ENCODE assay signal across 8 cellular contexts in the genomic region with DNA sequence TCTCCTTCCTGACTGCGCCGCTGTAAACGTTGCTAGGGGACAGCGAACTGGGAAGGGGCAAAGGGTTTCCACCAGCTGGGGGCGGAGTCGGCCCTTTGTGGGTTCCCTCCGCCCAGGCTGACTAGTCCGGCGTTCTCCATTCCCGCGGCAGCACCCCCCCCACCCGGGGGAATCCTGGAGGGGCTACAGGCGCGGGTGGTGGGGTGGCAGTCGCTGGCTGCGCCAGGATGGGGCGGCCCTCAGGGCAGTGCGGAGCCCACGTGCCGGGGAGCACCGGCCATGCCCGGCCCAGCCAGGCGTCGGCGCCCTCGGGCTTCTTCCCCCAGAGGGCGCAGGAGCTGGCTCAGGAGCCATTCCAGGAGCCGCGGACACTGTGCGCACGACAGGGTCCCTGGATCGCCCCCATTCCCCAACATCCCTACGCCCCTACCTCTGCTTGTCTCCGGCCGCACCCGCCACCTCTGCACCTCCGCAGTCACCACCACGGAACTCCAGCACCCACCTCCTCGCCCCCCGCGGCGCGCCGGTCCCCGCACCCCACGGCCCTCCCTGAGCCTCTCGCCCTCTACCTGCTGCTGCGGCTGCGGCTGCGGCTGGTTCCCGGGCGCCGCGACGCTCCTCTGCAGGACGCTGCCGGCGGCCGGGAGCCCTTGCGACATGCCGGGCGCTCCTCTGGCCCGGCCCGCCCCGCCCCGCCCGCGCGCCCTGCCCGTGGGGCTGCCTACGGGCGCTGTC. TPM values are rescaled to one million over a fixed set of nuclear protein-coding genes. Genes with fewer than 3 reads are reported as not detected.
DNase-seq lines count a peak whose midpoint lies in the region; ATAC-seq and TF ChIP-seq lines count a peak whose summit lies in the region.

No MANE protein-coding gene starts in this region.

- H3K27ac ChIP-seq in esophagus squamous epithelium (peak overlapping the region; percentile 45 to 90 (median 78)), tibial artery (peak overlapping the region; percentile 88 to 90)
- no peak overlapping the region for H3K27ac ChIP-seq in naive thymus-derived CD4-positive, alpha-beta T cell (ENCODE audit: low read depth, low read length)

- in situ Hi-C loops in GM13977 (cut with MboI; ENCODE audit: low pct_unique_long_range_greater_than_20kb, low sequenced_read_pairs, unreplicated experiment) = no loop called here

- H3K9me3 Mint-ChIP-seq in activated CD8-positive, alpha-beta memory T cell treated with anti-CD3 and anti-CD28 coated beads, Interleukin-2, amount 10 ng/mL, durations not matched to agents 7 days and 5 days (ENCODE audit: low read depth) = no peaks in the 10 kb centered on the region
- no peaks in the 10 kb centered on the region for H3K9me3 Mint-ChIP-seq in naive thymus-derived CD4-positive, alpha-beta T cell

- H3K4me3 ChIP-seq in esophagus squamous epithelium (peak overlapping the region; percentile 30 to 86 (median 64)), tibial artery (peak overlapping the region; percentile 57 to 86)
- H3K4me3 ChIP-seq in naive thymus-derived CD4-positive, alpha-beta T cell (ENCODE audit: low read length) = peak overlapping the region; percentile 56

- no peaks in the 10 kb centered on the region for H3K27me3 Mint-ChIP-seq in activated CD8-positive, alpha-beta memory T cell treated with anti-CD3 and anti-CD28 coated beads, Interleukin-2, amount 10 ng/mL, durations not matched to agents 7 days and 5 days
- peaks cover 0 to 31% (median 5%) of the 10 kb centered on the region in 5 donors for H3K27me3 Mint-ChIP-seq in naive thymus-derived CD4-positive, alpha-beta T cell

- H3K4me1 Mint-ChIP-seq in activated CD8-positive, alpha-beta memory T cell treated with anti-CD3 and anti-CD28 coated beads, Interleukin-2, amount 10 ng/mL, durations not matched to agents 7 days and 5 days = peaks cover 75% of the 10 kb centered on the region
- H3K4me1 Mint-ChIP-seq in naive thymus-derived CD4-positive, alpha-beta T cell = peaks cover 28 to 53% (median 46%) of the 10 kb centered on the region in 7 donors

- no peaks in the 10 kb centered on the region for H3K9me3 ChIP-seq in esophagus squamous epithelium
- H3K9me3 ChIP-seq in naive thymus-derived CD4-positive, alpha-beta T cell (ENCODE audit: control insufficient read depth in 2 of 3, low read length in 3 of 3) = no peaks in the 10 kb centered on the region
- H3K9me3 ChIP-seq in tibial artery = no peaks in the 10 kb centered on the region

- POLR2A ChIA-PET in naive thymus-derived CD4-positive, alpha-beta T cell (lab: Charles Lee) = interaction anchor here (1.0 to 1.1 kb wide), 2 partner anchors 41 to 92 kb away, joined by 3 read pairs; partner anchors contain the start of genes NSL1 and TATDN3

- TF ChIP-seq POLR2A in esophagus squamous epithelium (IDR thresholded peaks at IDR 0.05) = no peak

- peak; percentile 51 for DNase-seq in 8988T
- DNase-seq in GM13977 (ENCODE audit: low spot score) = peak; percentile 72
- DNase-seq in NCI-H2196 treated with DMSO at 0.1 percent for 48 hours (lab: John Stamatoyannopoulos, UW; ENCODE audit: unreplicated experiment) = peak; percentile 50
- DNase-seq in activated CD8-positive, alpha-beta memory T cell treated with anti-CD3 and anti-CD28 coated beads, Interleukin-2, amount 10 ng/mL, durations not matched to agents 7 days and 5 days = peak; percentile 78
- DNase-seq in esophagus squamous epithelium (lab: John Stamatoyannopoulos, UW) = no peak
- DNase-seq in naive thymus-derived CD4-positive, alpha-beta T cell = peak; percentile 11 to 69 (median 40)
- peak; percentile 33 to 69 for DNase-seq in tibial artery

- CTCF ChIA-PET in activated CD8-positive, alpha-beta memory T cell treated with anti-CD3 and anti-CD28 coated beads, Interleukin-2, amount 10 ng/mL, durations not matched to agents 7 days and 5 days (lab: Charles Lee) = interaction anchor here (0.6 to 9.9 kb wide), 22 partner anchors 11 to 664 kb away, joined by 3 to 109 read pairs (median 4); partner anchors contain the start of genes DTL, INTS7, NSL1 and TATDN3
- CTCF ChIA-PET in naive thymus-derived CD4-positive, alpha-beta T cell (lab: Charles Lee) = interaction anchor here (0.6 to 1.3 kb wide), 5 partner anchors 42 to 95 kb away, joined by 3 to 4 read pairs (median 4); no protein-coding TSS in a partner anchor

- WGBS in esophagus squamous epithelium, 2 donors = 1 to 9% methylated on average over 5 to 16 of the region's 72 CpGs

- TF ChIP-seq CTCF in GM13977 (IDR thresholded peaks at IDR 0.05; ENCODE audit: extremely low read depth, insufficient read depth, missing control alignments) = peak; percentile 82
- TF ChIP-seq CTCF in esophagus squamous epithelium (IDR thresholded peaks at IDR 0.05) = peak in 4 of 6 experiments; percentile 20 to 54 (median 42)
- TF ChIP-seq CTCF in tibial artery (IDR thresholded peaks at IDR 0.05) = peak in 1 of 2 experiments; percentile 55

- H3K27me3 ChIP-seq in esophagus squamous epithelium (peaks cover 0 to 66% (median 0%) of the 10 kb centered on the region in 4 donors), tibial artery (no peaks in the 10 kb centered on the region)
- no peaks in the 10 kb centered on the region for H3K27me3 ChIP-seq in naive thymus-derived CD4-positive, alpha-beta T cell (ENCODE audit: control insufficient read depth in 2 of 2, insufficient read depth in 2 of 2, low read length in 2 of 2)

- H3K4me1 ChIP-seq in esophagus squamous epithelium (peaks cover 17 to 37% (median 28%) of the 10 kb centered on the region in 3 donors), tibial artery (peaks cover 0 to 24% (median 13%) of the 10 kb centered on the region in 4 donors)
- H3K4me1 ChIP-seq in naive thymus-derived CD4-positive, alpha-beta T cell (ENCODE audit: control insufficient read depth in 2 of 2, insufficient read depth in 2 of 2, low read length in 2 of 2) = peaks cover 9 to 20% of the 10 kb centered on the region in 2 donors

- intact Hi-C loops in esophagus squamous epithelium (cut with DNase I) (no loop called here), tibial artery (cut with DNase I; ENCODE audit: low total_unique reads) (loop anchor here (10.0 kb wide), 1 partner anchor 214 kb away; no protein-coding TSS in a partner anchor)
- intact Hi-C loops in naive thymus-derived CD4-positive, alpha-beta T cell (cut with micrococcal nuclease) = loop anchor here (1.0 to 2.0 kb wide), 7 partner anchors 22 to 414 kb away; partner anchors contain the start of gene PPP2R5A (in 1 of the 2)

- H3K36me3 Mint-ChIP-seq in activated CD8-positive, alpha-beta memory T cell treated with anti-CD3 and anti-CD28 coated beads, Interleukin-2, amount 10 ng/mL, durations not matched to agents 7 days and 5 days = peaks cover 32% of the 10 kb centered on the region
- peaks cover 0 to 7% (median 0%) of the 10 kb centered on the region in 5 donors for H3K36me3 Mint-ChIP-seq in naive thymus-derived CD4-positive, alpha-beta T cell

- H3K27ac Mint-ChIP-seq in activated CD8-positive, alpha-beta memory T cell treated with anti-CD3 and anti-CD28 coated beads, Interleukin-2, amount 10 ng/mL, durations not matched to agents 7 days and 5 days = peak overlapping the region; percentile 92
- peak overlapping the region in 7 of 9 donors; percentile 7 to 68 (median 47) for H3K27ac Mint-ChIP-seq in naive thymus-derived CD4-positive, alpha-beta T cell

- H3K36me3 ChIP-seq in esophagus squamous epithelium = no peaks in the 10 kb centered on the region
- no peaks in the 10 kb centered on the region for H3K36me3 ChIP-seq in naive thymus-derived CD4-positive, alpha-beta T cell (ENCODE audit: control insufficient read depth in 2 of 3, insufficient read depth in 3 of 3, low read length in 3 of 3)
- no peaks in the 10 kb centered on the region for H3K36me3 ChIP-seq in tibial artery

- peak overlapping the region; percentile 83 for H3K4me3 Mint-ChIP-seq in activated CD8-positive, alpha-beta memory T cell treated with anti-CD3 and anti-CD28 coated beads, Interleukin-2, amount 10 ng/mL, durations not matched to agents 7 days and 5 days
- peak overlapping the region; percentile 79 to 90 (median 85) for H3K4me3 Mint-ChIP-seq in naive thymus-derived CD4-positive, alpha-beta T cell

- peak; percentile 48 for ATAC-seq in HG02970 (IDR thresholded peaks at IDR 0.05; ENCODE audit: low FRiP score, unreplicated experiment)
- ATAC-seq in activated CD8-positive, alpha-beta memory T cell treated with anti-CD3 and anti-CD28 coated beads, Interleukin-2, amount 10 ng/mL, durations not matched to agents 7 days and 5 days = peak; percentile 77
- peak; percentile 79 for ATAC-seq in naive thymus-derived CD4-positive, alpha-beta T cell

RNA-seq across cellular contexts. Expression of gene BATF3, which starts 0.4 kb away (rescaled TPM):
- 100 to 1,000 TPM; 109 to 130 TPM for total RNA-seq in activated CD8-positive, alpha-beta memory T cell treated with anti-CD3 and anti-CD28 coated beads, Interleukin-2, amount 10 ng/mL, durations not matched to agents 7 days and 5 days
- total RNA-seq in esophagus squamous epithelium = 1 to 10 TPM in 1 of 4 donors, under 1 TPM in 2, not detected in 1; 0.83 to 2.3 (median 0.91) TPM
- 10 to 100 TPM in 1 of 5 experiments, 1 to 10 TPM in 3, under 1 TPM in 1; 0.27 to 40.2 (median 1.2) TPM for total RNA-seq in naive thymus-derived CD4-positive, alpha-beta T cell
- polyA plus RNA-seq in naive thymus-derived CD4-positive, alpha-beta T cell = under 1 TPM; 0.69 to 0.98 TPM
